ENCODE assay signal across 8 cellular contexts in the genomic region with DNA sequence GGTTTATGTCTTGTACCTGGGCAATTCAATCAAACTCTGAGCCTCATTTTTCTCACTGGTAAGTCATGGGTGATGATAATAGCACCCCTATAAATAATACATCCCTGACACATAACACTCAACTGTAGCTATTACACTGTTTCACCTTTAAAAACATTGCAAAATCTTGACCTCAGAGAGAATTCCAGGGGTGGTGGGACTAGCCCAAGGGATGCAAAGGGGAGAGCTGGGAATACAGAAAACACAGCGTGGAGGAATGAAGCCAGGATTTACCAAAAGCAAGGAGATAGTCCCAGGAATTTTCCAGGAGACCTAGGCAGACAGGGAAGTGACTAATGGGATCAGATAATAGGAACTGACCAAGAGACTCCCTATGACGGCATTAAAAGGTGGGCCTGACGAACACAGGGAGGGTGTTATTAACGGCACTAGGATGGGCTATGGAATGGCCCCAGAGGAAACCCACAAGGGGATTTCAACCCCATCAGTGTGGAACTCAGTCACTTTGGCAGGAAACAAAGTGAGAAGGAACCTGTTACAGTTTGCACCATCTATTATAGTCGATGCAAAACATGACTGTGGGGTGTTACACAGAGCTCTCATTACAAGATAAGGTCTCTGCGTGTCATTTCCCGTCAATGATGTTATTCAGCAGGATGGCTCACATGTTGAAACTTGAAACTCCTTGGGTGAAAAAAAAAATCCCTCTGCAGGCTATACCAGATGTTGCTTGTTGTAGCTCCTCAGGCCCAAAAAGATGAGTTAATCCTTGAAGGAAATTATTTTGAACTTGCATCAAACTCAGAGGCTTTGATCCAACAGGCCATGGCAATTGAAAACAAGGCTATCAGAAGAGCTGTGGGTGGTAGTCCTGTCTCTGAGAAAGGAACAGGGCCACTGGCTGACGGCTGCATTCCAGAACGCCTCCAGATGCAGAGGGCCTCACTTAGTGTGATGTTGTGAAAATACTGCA. TPM values are rescaled to one million over a fixed set of nuclear protein-coding genes. Genes with fewer than 3 reads are reported as not detected.
DNase-seq lines count a peak whose midpoint lies in the region; ATAC-seq lines count a peak whose summit lies in the region.

No MANE protein-coding gene starts in this region.

- H3K27me3 ChIP-seq in HAP-1 (ENCODE audit: low read depth) = 0 out of 2 replicates have a peak, but pooled peaks cover 10% of the 10 kb centered on the region

- peak; percentile 32 for DNase-seq in stimulated activated CD4-positive, alpha-beta T cell treated with anti-CD3 and anti-CD28 coated beads, Interleukin-1b, Interleukin-23, amount 100 ng/mL, for 48 hours
- DNase-seq in stimulated activated CD4-positive, alpha-beta T cell treated with anti-CD3 and anti-CD28 coated beads, Interleukin-4, amount 100 ng/mL, for 1 hour = no peak
- peak; percentile 25 for DNase-seq in SK-N-DZ (ENCODE audit: low spot score)
- peak; percentile 41 for DNase-seq in glomerular endothelial cell (ENCODE audit: extremely low read depth, low read depth, low spot score)
- DNase-seq in HAP-1 (ENCODE audit: low spot score in 2 of 2) = no peak
- no peak for DNase-seq in kidney tubule cell (ENCODE audit: low spot score)

- no peaks in the 10 kb centered on the region for H3K9me3 Mint-ChIP-seq in stimulated activated naive CD8-positive, alpha-beta T cell treated with anti-CD3 and anti-CD28 coated beads, Interleukin-15, Interleukin-2, amounts not matched to agents 100 ng/mL and 50 ng/mL, for 24 hours

- ATAC-seq in HG02970 (IDR thresholded peaks at IDR 0.05; ENCODE audit: low FRiP score, unreplicated experiment) = peak; percentile 54

- H3K4me3 Mint-ChIP-seq in stimulated activated naive CD8-positive, alpha-beta T cell treated with anti-CD3 and anti-CD28 coated beads, Interleukin-15, Interleukin-2, amounts not matched to agents 100 ng/mL and 50 ng/mL, for 24 hours = no peak overlapping the region

- H3K27ac Mint-ChIP-seq in stimulated activated naive CD8-positive, alpha-beta T cell treated with anti-CD3 and anti-CD28 coated beads, Interleukin-15, Interleukin-2, amounts not matched to agents 100 ng/mL and 50 ng/mL, for 24 hours = peak overlapping the region; percentile 43

- H3K4me1 ChIP-seq in HAP-1 = peaks cover 4% of the 10 kb centered on the region; the same call in 1 of the 2 replicates

- H3K36me3 ChIP-seq in HAP-1 (replicated peaks) = no peaks in the 10 kb centered on the region

- no peaks in the 10 kb centered on the region for H3K9me3 ChIP-seq in HAP-1

- H3K4me3 ChIP-seq in HAP-1 = no peak overlapping the region

- H3K27me3 Mint-ChIP-seq in stimulated activated naive CD8-positive, alpha-beta T cell treated with anti-CD3 and anti-CD28 coated beads, Interleukin-15, Interleukin-2, amounts not matched to agents 100 ng/mL and 50 ng/mL, for 24 hours = peaks cover 4% of the 10 kb centered on the region

- in situ Hi-C loops in HAP-1 (cut with MboI; ENCODE audit: low sequenced_read_pairs) = loop anchor here (25.0 kb wide), 2 partner anchors 551 to 851 kb away; partner anchors contain the start of gene IGF1

- peaks cover 30% of the 10 kb centered on the region for H3K4me1 Mint-ChIP-seq in stimulated activated naive CD8-positive, alpha-beta T cell treated with anti-CD3 and anti-CD28 coated beads, Interleukin-15, Interleukin-2, amounts not matched to agents 100 ng/mL and 50 ng/mL, for 24 hours (ENCODE audit: low read depth)

- H3K36me3 Mint-ChIP-seq in stimulated activated naive CD8-positive, alpha-beta T cell treated with anti-CD3 and anti-CD28 coated beads, Interleukin-15, Interleukin-2, amounts not matched to agents 100 ng/mL and 50 ng/mL, for 24 hours (ENCODE audit: low read depth) = no peaks in the 10 kb centered on the region

RNA-seq across cellular contexts. Expression of gene DRAM1, which starts 58.7 kb away (rescaled TPM):
- polyA plus RNA-seq in SK-N-DZ (2014; cell fraction: cytosol; rRNA removed) = 0.16 TPM in 1 of 2 replicates, not detected in the other
- polyA plus RNA-seq in SK-N-DZ (2014; cell fraction: nucleus; rRNA removed) = 0.04 and 0.52 TPM in 2 replicates
- 40.7 and 50.1 TPM in 2 replicates for total RNA-seq in glomerular endothelial cell

Comparison
In these comparisons a context has a peak if more than half of its experiments do, and no peak if none do; other contexts are left out.
1. DNase-seq: peak in stimulated activated CD4-positive, alpha-beta T cell treated with anti-CD3 and anti-CD28 coated beads, Interleukin-1b, Interleukin-23, amount 100 ng/mL, for 48 hours (single experiment), SK-N-DZ (single experiment) and glomerular endothelial cell (single experiment); none in stimulated activated CD4-positive, alpha-beta T cell treated with anti-CD3 and anti-CD28 coated beads, Interleukin-4, amount 100 ng/mL, for 1 hour (single experiment), HAP-1 (0 of 2) and kidney tubule cell (single experiment).